In the genomic region with DNA sequence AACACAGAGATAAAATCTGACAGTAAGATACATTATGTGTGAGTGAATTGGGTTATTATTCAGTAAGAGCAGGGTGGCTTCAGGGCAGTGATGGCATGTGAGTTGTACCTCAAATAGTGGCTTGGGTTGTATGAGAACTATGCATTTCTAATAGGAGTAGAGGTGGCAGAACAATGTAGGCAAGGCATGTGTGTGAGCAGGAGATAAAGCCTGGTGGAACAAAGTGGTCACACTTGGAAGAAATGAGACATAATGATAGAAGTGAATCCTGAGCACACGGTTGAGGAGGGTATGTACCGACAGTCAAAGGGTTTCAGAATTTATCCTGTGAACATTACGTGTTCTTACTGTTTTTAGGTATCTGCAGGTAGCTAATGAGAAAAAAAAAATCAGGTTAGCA, we compare ENCODE assay signal across 21 cellular contexts.
"Had no signal": no experiment of that assay in that cellular context is flagged by ENCODE, and none has a peak within 500 bp of the region (broad histone marks: within the 10 kb centered on the region; RNA-seq: fewer than 3 reads in every experiment).

No MANE protein-coding gene starts in this region.

- DNase-seq: dorsolateral prefrontal cortex; effector CD8-positive, alpha-beta T cell; foreskin melanocyte; head of caudate nucleus; hippocampal formation; left colon; mesendoderm; naive B cell; occipital lobe; pancreas; right lobe of liver; stimulated activated CD4-positive, alpha-beta T cell treated with anti-CD3 and anti-CD28 coated beads, Interleukin-4, amount 100 ng/mL, for 1 hour; stimulated activated CD8-positive, alpha-beta memory T cell treated with anti-CD3 and anti-CD28 coated beads, Interleukin-4, amount 100 ng/mL, for 48 hours; stimulated activated naive CD8-positive, alpha-beta T cell treated with anti-CD3 and anti-CD28 coated beads, Interleukin-15, Interleukin-2, amounts not matched to agents 100 U/mL and 50 U/mL, for 24 hours; thyroid gland; uterus had no signal

- H3K27me3 ChIP-seq: dorsolateral prefrontal cortex, pancreas, right lobe of liver, suprapubic skin, thyroid gland, uterus had no signal

- H3K27ac ChIP-seq: dorsolateral prefrontal cortex, pancreas, prostate gland, right lobe of liver, suprapubic skin, thyroid gland, uterus had no signal

- H3K4me1 Mint-ChIP-seq: nephron had no signal

- H3K27me3 Mint-ChIP-seq: naive B cell, type B pancreatic cell had no signal

- H3K27ac Mint-ChIP-seq: nephron; stimulated activated effector memory CD8-positive, alpha-beta T cell treated with anti-CD3 and anti-CD28 coated beads, Interleukin-12 subunit alpha, Interleukin-12 subunit beta, amount 100 ng/mL, for 72 hours; type B pancreatic cell had no signal

- ATAC-seq: left colon; pancreas; right lobe of liver; stimulated activated effector memory CD8-positive, alpha-beta T cell treated with anti-CD3 and anti-CD28 coated beads, Interleukin-12 subunit alpha, Interleukin-12 subunit beta, amount 100 ng/mL, for 72 hours; stimulated activated naive CD8-positive, alpha-beta T cell treated with anti-CD3 and anti-CD28 coated beads, Interleukin-15, Interleukin-2, amounts not matched to agents 100 U/mL and 50 U/mL, for 24 hours had no signal

- H3K36me3 ChIP-seq: pancreas, prostate gland, right lobe of liver, suprapubic skin, thyroid gland, uterus had no signal

- H3K4me3 ChIP-seq: dorsolateral prefrontal cortex, pancreas, prostate gland, right lobe of liver, suprapubic skin, thyroid gland, uterus had no signal

- H3K9me3 ChIP-seq: pancreas, prostate gland, right lobe of liver, suprapubic skin, thyroid gland, uterus had no signal

- H3K4me3 Mint-ChIP-seq: naive B cell; nephron; stimulated activated effector memory CD8-positive, alpha-beta T cell treated with anti-CD3 and anti-CD28 coated beads, Interleukin-12 subunit alpha, Interleukin-12 subunit beta, amount 100 ng/mL, for 72 hours; type B pancreatic cell had no signal

- H3K36me3 Mint-ChIP-seq: naive B cell; stimulated activated effector memory CD8-positive, alpha-beta T cell treated with anti-CD3 and anti-CD28 coated beads, Interleukin-12 subunit alpha, Interleukin-12 subunit beta, amount 100 ng/mL, for 72 hours; type B pancreatic cell had no signal

- H3K4me1 ChIP-seq: pancreas, prostate gland, right lobe of liver, suprapubic skin, thyroid gland, uterus had no signal
